In the genomic region with DNA sequence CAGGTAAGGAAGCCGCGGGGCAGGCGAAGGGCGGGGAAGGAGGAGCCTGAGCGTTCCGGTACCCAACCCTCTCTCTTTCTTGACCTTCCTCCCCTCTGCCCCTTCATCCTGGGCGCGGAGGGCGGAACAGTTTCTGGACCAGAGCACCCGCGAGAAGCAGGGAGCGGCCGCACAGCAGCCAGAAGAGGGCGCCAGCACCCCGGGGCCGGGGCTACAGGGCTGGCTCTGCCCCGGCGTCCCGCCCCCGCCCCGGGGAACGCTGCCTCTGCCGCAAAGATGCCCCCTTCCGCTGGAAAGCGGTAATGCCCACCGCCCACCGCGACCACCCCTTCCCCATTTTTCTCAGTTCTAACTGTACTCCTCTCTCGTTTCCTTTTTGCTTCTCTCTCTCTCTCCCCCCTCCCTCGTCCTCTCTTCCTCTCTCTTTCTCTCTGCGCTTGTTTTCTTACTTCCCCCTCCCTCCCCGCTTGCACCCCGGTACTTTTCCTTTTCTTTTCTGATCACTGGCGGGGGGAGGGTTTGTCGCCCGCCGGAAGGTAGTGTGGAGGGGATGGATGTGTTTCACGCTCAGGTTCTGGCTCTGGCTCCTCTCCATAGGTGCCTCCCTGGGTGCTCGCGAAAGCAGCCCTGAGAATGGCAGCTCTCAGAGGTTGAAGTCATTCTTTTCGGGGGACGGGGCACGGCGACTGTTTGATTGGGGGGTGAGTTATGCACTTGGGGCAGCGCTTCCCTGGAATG, we compare ENCODE assay signal across 1 cellular context.
TF ChIP-seq lines count a peak whose summit lies in the region.

No MANE protein-coding gene starts in this region.

TF ChIP-seq in WTC11, 78 proteins besides CTCF, POLR2A, EP300 and RAD21 (continued from another document):
- TF ChIP-seq, protein P1, sequence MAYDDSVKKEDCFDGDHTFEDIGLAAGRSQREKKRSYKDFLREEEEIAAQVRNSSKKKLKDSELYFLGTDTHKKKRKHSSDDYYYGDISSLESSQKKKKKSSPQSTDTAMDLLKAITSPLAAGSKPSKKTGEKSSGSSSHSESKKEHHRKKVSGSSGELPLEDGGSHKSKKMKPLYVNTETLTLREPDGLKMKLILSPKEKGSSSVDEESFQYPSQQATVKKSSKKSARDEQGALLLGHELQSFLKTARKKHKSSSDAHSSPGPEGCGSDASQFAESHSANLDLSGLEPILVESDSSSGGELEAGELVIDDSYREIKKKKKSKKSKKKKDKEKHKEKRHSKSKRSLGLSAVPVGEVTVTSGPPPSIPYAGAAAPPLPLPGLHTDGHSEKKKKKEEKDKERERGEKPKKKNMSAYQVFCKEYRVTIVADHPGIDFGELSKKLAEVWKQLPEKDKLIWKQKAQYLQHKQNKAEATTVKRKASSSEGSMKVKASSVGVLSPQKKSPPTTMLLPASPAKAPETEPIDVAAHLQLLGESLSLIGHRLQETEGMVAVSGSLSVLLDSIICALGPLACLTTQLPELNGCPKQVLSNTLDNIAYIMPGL (CRISPR knock-in tag; IDR thresholded peaks at IDR 0.05) = peak; percentile 86
- TF ChIP-seq JUN (CRISPR knock-in tag; IDR thresholded peaks at IDR 0.05) = no peak
- TF ChIP-seq, protein P2, sequence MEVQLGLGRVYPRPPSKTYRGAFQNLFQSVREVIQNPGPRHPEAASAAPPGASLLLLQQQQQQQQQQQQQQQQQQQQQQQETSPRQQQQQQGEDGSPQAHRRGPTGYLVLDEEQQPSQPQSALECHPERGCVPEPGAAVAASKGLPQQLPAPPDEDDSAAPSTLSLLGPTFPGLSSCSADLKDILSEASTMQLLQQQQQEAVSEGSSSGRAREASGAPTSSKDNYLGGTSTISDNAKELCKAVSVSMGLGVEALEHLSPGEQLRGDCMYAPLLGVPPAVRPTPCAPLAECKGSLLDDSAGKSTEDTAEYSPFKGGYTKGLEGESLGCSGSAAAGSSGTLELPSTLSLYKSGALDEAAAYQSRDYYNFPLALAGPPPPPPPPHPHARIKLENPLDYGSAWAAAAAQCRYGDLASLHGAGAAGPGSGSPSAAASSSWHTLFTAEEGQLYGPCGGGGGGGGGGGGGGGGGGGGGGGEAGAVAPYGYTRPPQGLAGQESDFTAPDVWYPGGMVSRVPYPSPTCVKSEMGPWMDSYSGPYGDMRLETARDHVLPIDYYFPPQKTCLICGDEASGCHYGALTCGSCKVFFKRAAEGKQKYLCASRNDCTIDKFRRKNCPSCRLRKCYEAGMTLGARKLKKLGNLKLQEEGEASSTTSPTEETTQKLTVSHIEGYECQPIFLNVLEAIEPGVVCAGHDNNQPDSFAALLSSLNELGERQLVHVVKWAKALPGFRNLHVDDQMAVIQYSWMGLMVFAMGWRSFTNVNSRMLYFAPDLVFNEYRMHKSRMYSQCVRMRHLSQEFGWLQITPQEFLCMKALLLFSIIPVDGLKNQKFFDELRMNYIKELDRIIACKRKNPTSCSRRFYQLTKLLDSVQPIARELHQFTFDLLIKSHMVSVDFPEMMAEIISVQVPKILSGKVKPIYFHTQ (CRISPR knock-in tag; IDR thresholded peaks at IDR 0.05) = no peak
- TF ChIP-seq, protein P3, sequence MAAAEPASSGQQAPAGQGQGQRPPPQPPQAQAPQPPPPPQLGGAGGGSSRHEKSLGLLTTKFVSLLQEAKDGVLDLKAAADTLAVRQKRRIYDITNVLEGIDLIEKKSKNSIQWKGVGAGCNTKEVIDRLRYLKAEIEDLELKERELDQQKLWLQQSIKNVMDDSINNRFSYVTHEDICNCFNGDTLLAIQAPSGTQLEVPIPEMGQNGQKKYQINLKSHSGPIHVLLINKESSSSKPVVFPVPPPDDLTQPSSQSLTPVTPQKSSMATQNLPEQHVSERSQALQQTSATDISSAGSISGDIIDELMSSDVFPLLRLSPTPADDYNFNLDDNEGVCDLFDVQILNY (CRISPR knock-in tag; IDR thresholded peaks at IDR 0.05) = peak; percentile 25; the same call in 1 of the 2 replicates
- 0 out of 2 replicates have a peak, but pooled peaks have one; percentile 19 for TF ChIP-seq TEAD1 (CRISPR knock-in tag; IDR thresholded peaks at IDR 0.05)
- TF ChIP-seq, protein P4, sequence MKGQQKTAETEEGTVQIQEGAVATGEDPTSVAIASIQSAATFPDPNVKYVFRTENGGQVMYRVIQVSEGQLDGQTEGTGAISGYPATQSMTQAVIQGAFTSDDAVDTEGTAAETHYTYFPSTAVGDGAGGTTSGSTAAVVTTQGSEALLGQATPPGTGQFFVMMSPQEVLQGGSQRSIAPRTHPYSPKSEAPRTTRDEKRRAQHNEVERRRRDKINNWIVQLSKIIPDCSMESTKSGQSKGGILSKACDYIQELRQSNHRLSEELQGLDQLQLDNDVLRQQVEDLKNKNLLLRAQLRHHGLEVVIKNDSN (CRISPR knock-in tag; IDR thresholded peaks at IDR 0.05) = no peak
- no peak for TF ChIP-seq NFYB (CRISPR knock-in tag; conservative IDR thresholded peaks at IDR 0.05; ENCODE audit: low read depth)
- TF ChIP-seq, protein P5, sequence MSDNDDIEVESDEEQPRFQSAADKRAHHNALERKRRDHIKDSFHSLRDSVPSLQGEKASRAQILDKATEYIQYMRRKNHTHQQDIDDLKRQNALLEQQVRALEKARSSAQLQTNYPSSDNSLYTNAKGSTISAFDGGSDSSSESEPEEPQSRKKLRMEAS (CRISPR knock-in tag; IDR thresholded peaks at IDR 0.05) = no peak
- TF ChIP-seq, protein P6, sequence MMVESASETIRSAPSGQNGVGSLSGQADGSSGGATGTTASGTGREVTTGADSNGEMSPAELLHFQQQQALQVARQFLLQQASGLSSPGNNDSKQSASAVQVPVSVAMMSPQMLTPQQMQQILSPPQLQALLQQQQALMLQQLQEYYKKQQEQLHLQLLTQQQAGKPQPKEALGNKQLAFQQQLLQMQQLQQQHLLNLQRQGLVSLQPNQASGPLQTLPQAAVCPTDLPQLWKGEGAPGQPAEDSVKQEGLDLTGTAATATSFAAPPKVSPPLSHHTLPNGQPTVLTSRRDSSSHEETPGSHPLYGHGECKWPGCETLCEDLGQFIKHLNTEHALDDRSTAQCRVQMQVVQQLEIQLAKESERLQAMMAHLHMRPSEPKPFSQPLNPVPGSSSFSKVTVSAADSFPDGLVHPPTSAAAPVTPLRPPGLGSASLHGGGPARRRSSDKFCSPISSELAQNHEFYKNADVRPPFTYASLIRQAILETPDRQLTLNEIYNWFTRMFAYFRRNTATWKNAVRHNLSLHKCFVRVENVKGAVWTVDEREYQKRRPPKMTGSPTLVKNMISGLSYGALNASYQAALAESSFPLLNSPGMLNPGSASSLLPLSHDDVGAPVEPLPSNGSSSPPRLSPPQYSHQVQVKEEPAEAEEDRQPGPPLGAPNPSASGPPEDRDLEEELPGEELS (CRISPR knock-in tag; IDR thresholded peaks at IDR 0.05) = no peak
- no peak for TF ChIP-seq RELA (CRISPR knock-in tag; IDR thresholded peaks at IDR 0.05; ENCODE audit: borderline replicate concordance)
- TF ChIP-seq, protein P7, sequence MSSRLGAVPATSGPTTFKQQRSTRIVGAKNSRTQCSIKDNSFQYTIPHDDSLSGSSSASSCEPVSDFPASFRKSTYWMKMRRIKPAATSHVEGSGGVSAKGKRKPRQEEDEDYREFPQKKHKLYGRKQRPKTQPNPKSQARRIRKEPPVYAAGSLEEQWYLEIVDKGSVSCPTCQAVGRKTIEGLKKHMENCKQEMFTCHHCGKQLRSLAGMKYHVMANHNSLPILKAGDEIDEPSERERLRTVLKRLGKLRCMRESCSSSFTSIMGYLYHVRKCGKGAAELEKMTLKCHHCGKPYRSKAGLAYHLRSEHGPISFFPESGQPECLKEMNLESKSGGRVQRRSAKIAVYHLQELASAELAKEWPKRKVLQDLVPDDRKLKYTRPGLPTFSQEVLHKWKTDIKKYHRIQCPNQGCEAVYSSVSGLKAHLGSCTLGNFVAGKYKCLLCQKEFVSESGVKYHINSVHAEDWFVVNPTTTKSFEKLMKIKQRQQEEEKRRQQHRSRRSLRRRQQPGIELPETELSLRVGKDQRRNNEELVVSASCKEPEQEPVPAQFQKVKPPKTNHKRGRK (CRISPR knock-in tag; IDR thresholded peaks at IDR 0.05; ENCODE audit: borderline replicate concordance) = peak; percentile 91
